ENCODE assay signal across 8 cellular contexts in genomic region chr2:7014201-7014640, GRCh38.
DNase-seq lines count a peak whose midpoint lies in the region; ATAC-seq and TF ChIP-seq lines count a peak whose summit lies in the region.

No MANE protein-coding gene starts in this region.

- no peaks in the 10 kb centered on the region for H3K36me3 ChIP-seq in SU-DHL-6 (ENCODE audit: low read length)

- H3K4me3 ChIP-seq in SU-DHL-6 (ENCODE audit: insufficient read depth, low read length, poor library complexity, severe bottlenecking), result no peak overlapping the region

- H3K27ac Mint-ChIP-seq in activated naive CD4-positive, alpha-beta T cell treated with anti-CD3 and anti-CD28 coated beads for 36 hours, result peak overlapping the region; percentile 44
- H3K27ac Mint-ChIP-seq in endothelial cell (ENCODE audit: unreplicated experiment), result no peak overlapping the region

- H3K27ac ChIP-seq in SU-DHL-6 (ENCODE audit: low read depth, low read length), result no peak overlapping the region

- peaks cover 41% of the 10 kb centered on the region for H3K4me1 Mint-ChIP-seq in activated naive CD4-positive, alpha-beta T cell treated with anti-CD3 and anti-CD28 coated beads for 36 hours (ENCODE audit: low read depth)
- H3K4me1 Mint-ChIP-seq in endothelial cell (ENCODE audit: unreplicated experiment), result peaks cover 12% of the 10 kb centered on the region

- intact Hi-C loops in activated naive CD4-positive, alpha-beta T cell treated with anti-CD3 and anti-CD28 coated beads for 36 hours (cut with micrococcal nuclease), result loop anchor here (1.0 kb wide), 1 partner anchor 117 kb away; no protein-coding TSS in a partner anchor

- H2AFZ ChIP-seq in SU-DHL-6 (ENCODE audit: low read depth, low read length, severe bottlenecking), result no peak overlapping the region

- CTCF ChIA-PET in activated naive CD4-positive, alpha-beta T cell treated with anti-CD3 and anti-CD28 coated beads for 36 hours (lab: Charles Lee), result interaction anchor here (0.6 to 3.4 kb wide), 19 partner anchors 9 to 187 kb away, joined by 3 to 36 read pairs (median 3); partner anchors contain the start of gene RNF144A

- no peaks in the 10 kb centered on the region for H3F3A ChIP-seq in SU-DHL-6 (ENCODE audit: insufficient read depth)

- TF ChIP-seq CTCF in SU-DHL-6 (IDR thresholded peaks at IDR 0.05; ENCODE audit: insufficient read depth, low read length, poor library complexity, severe bottlenecking) (peak; percentile 32), endothelial cell (IDR thresholded peaks at IDR 0.05; ENCODE audit: unreplicated experiment) (peak; percentile 57)

- no peaks in the 10 kb centered on the region for H3K79me2 ChIP-seq in SU-DHL-6 (ENCODE audit: insufficient read depth, low read length)

- H3K9me3 Mint-ChIP-seq in activated naive CD4-positive, alpha-beta T cell treated with anti-CD3 and anti-CD28 coated beads for 36 hours, result no peaks in the 10 kb centered on the region
- no peaks in the 10 kb centered on the region for H3K9me3 Mint-ChIP-seq in endothelial cell (ENCODE audit: unreplicated experiment)

- no peaks in the 10 kb centered on the region for H3K9me3 ChIP-seq in SU-DHL-6 (ENCODE audit: insufficient read depth, low read length)

- peaks cover 11% of the 10 kb centered on the region for H3K36me3 Mint-ChIP-seq in activated naive CD4-positive, alpha-beta T cell treated with anti-CD3 and anti-CD28 coated beads for 36 hours (ENCODE audit: low read depth)
- peaks cover 19% of the 10 kb centered on the region for H3K36me3 Mint-ChIP-seq in endothelial cell (ENCODE audit: low read depth, unreplicated experiment)

- no peaks in the 10 kb centered on the region for H3K27me3 Mint-ChIP-seq in activated naive CD4-positive, alpha-beta T cell treated with anti-CD3 and anti-CD28 coated beads for 36 hours (ENCODE audit: low read depth)
- H3K27me3 Mint-ChIP-seq in endothelial cell (ENCODE audit: unreplicated experiment), result peaks cover 1% of the 10 kb centered on the region

- H3K4me2 ChIP-seq in SU-DHL-6 (ENCODE audit: low read depth, low read length, poor library complexity, severe bottlenecking), result no peak overlapping the region

- no peaks in the 10 kb centered on the region for H4K20me1 ChIP-seq in SU-DHL-6 (ENCODE audit: low read depth, low read length)

- no peaks in the 10 kb centered on the region for H3K27me3 ChIP-seq in SU-DHL-6 (ENCODE audit: low read length)

- peak; percentile 42 for DNase-seq in activated naive CD4-positive, alpha-beta T cell treated with anti-CD3 and anti-CD28 coated beads for 36 hours
- no peak for DNase-seq in activated naive CD4-positive, alpha-beta T cell (lab: John Stamatoyannopoulos, UW)
- DNase-seq in endothelial cell (ENCODE audit: low spot score) (peak; percentile 43), putamen (ENCODE audit: low spot score) (peak; percentile 74), kidney tubule cell (ENCODE audit: low spot score) (no peak)

- H3K9me2 ChIP-seq in SU-DHL-6 (replicated peaks; ENCODE audit: insufficient read depth, low read length), result no peaks in the 10 kb centered on the region

- H3K9ac ChIP-seq in SU-DHL-6 (ENCODE audit: low read length), result no peak overlapping the region

- peak; percentile 70 for ATAC-seq in HG03135 (IDR thresholded peaks at IDR 0.05; ENCODE audit: unreplicated experiment)
- no peak for ATAC-seq in GM19035 (IDR thresholded peaks at IDR 0.05; ENCODE audit: unreplicated experiment)

- no peak overlapping the region for H3K4me3 Mint-ChIP-seq in activated naive CD4-positive, alpha-beta T cell treated with anti-CD3 and anti-CD28 coated beads for 36 hours
- H3K4me3 Mint-ChIP-seq in endothelial cell (ENCODE audit: unreplicated experiment), result no peak overlapping the region

Comparison
In these comparisons a context has a peak if more than half of its experiments do, and no peak if none do; other contexts are left out.
1. DNase-seq: peak in activated naive CD4-positive, alpha-beta T cell treated with anti-CD3 and anti-CD28 coated beads for 36 hours (single experiment), endothelial cell (single experiment) and putamen (single experiment); none in activated naive CD4-positive, alpha-beta T cell (0 of 4) and kidney tubule cell (single experiment).